13 cellular contexts compared by ENCODE assay signal in the genomic region with DNA sequence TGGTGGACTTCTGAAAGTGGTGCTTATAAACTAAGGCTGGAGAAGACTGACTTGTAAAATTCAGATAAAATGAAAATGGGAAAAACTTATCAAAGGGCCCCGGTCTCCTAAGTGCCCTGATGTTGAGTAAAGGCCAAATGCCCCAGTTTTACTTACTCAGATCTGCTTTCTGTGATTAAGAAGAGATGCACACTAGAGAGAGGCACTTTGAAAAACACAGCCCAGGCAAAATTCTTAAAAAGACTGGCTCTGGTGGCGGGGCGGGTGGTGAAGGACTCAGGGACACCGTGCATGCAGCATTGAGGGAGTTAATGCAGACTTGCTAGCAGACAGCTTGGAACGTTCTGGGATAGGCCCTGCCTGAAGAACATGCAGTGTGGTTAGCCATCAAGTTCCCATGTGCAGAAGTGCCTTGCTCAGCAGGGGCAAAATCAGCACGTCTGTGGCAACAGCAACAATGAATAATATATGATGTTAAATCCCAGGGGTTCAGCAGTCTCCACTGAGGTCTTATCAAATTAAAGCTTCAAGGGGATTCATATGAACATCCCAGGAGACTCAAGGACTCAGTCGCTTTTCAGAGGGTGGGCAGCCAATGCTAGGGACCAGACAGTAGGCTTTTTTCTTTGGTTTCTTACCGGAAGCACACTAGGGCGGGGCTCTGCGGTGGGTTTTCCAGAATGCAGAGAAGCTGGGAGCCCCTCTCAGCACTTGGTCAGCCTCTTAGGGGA.
DNase-seq lines count a peak whose midpoint lies in the region; ATAC-seq and TF ChIP-seq lines count a peak whose summit lies in the region.
"Had no signal": no experiment of that assay in that cellular context is flagged by ENCODE, and none has a peak within 500 bp of the region (broad histone marks: within the 10 kb centered on the region; RNA-seq: fewer than 3 reads in every experiment).

No MANE protein-coding gene starts in this region.

- H3K9me3 Mint-ChIP-seq in CD8-positive, alpha-beta T cell: no peaks in the 10 kb centered on the region
- no peaks in the 10 kb centered on the region for H3K9me3 Mint-ChIP-seq in activated naive CD8-positive, alpha-beta T cell (ENCODE audit: low read depth)

- RAD21 ChIA-PET in HCT116 (lab: Charles Lee; ENCODE audit: low non-redundant PET in 1 of 2, low total read pairs in 2 of 2, uncharacterized antibody in 2 of 2, unreplicated experiment in 2 of 2): no interaction called here

- H2AFZ ChIP-seq in HCT116 (ENCODE audit: low read depth, low read length, poor library complexity, severe bottlenecking): no peak overlapping the region

- H3K9ac ChIP-seq in HCT116 (ENCODE audit: low read length): no peak overlapping the region

- no peaks in the 10 kb centered on the region for H4K20me1 ChIP-seq in HCT116 (ENCODE audit: insufficient read depth)

- TF ChIP-seq POLR2A in HCT116 (IDR thresholded peaks at IDR 0.05; ENCODE audit: borderline replicate concordance, extremely low read depth, insufficient read depth, insufficient read length): no peak

- TF ChIP-seq RAD21 in HCT116 (IDR thresholded peaks at IDR 0.05; ENCODE audit: low read depth): no peak

- H3K4me1 ChIP-seq in CD8-positive, alpha-beta T cell (ENCODE audit: insufficient read depth, low read length): no peaks in the 10 kb centered on the region
- H3K4me1 ChIP-seq in HCT116 (ENCODE audit: control insufficient read depth in 1 of 2, insufficient read depth in 2 of 2, low read length in 2 of 2): no peaks in the 10 kb centered on the region
- no peaks in the 10 kb centered on the region for H3K4me1 ChIP-seq in mucosa of descending colon (ENCODE audit: low read depth)

- intact Hi-C loops in CD8-positive, alpha-beta T cell (cut with DNase I, micrococcal nuclease): loop anchor here in 1 of 2 experiments (5.0 kb wide), 1 partner anchor 432 kb away; no protein-coding TSS in a partner anchor
- intact Hi-C loops in HCT116 (cut with micrococcal nuclease) (no loop called here), mucosa of descending colon (cut with DNase I, micrococcal nuclease) (no loop called here)

- H3K36me3 Mint-ChIP-seq in CD8-positive, alpha-beta T cell: peaks cover 15% of the 10 kb centered on the region
- H3K36me3 Mint-ChIP-seq in activated naive CD8-positive, alpha-beta T cell: peaks cover 4% of the 10 kb centered on the region

- CTCF ChIA-PET in CD8-positive, alpha-beta T cell (lab: Charles Lee): interaction anchor here (0.7 to 1.4 kb wide), 2 partner anchors 27 to 86 kb away, joined by 3 to 6 read pairs; no protein-coding TSS in a partner anchor
- CTCF ChIA-PET in HCT116 (lab: Charles Lee): no interaction called here

- POLR2A ChIA-PET in CD8-positive, alpha-beta T cell (lab: Charles Lee): interaction anchor here (1.0 kb wide), 1 partner anchor 566 kb away, joined by 3 read pairs; no protein-coding TSS in a partner anchor
- POLR2A ChIA-PET in HCT116 (lab: Charles Lee): no interaction called here

- no peaks in the 10 kb centered on the region for H3K36me3 ChIP-seq in CD8-positive, alpha-beta T cell (ENCODE audit: insufficient read depth, low read length)
- H3K36me3 ChIP-seq in HCT116 (ENCODE audit: control insufficient read depth in 1 of 2, insufficient read depth in 2 of 2, low read length in 2 of 2): no peaks in the 10 kb centered on the region
- H3K36me3 ChIP-seq in mucosa of descending colon (ENCODE audit: low read depth): no peaks in the 10 kb centered on the region
- H3K36me3 ChIP-seq: tibial nerve had no signal

- BruUV-seq in HCT116 (replicated peaks; lab: Mats Ljungman, UMichigan): no TSS peak

- H3K79me2 ChIP-seq in HCT116 (ENCODE audit: insufficient read depth, low read length): no peaks in the 10 kb centered on the region

- H3K4me3 ChIP-seq in CD8-positive, alpha-beta T cell (ENCODE audit: low read depth, low read length): peak overlapping the region; percentile 23
- H3K4me3 ChIP-seq in HCT116 (replicated peaks in 1 of 2; ENCODE audit: low read depth in 1 of 2, low read length in 2 of 2): no peak overlapping the region
- no peak overlapping the region for H3K4me3 ChIP-seq in mucosa of descending colon
- H3K4me3 ChIP-seq: tibial nerve had no signal

- ATAC-seq in CD8-positive, alpha-beta T cell: no peak
- ATAC-seq in HCT116 (no peak), mucosa of descending colon (peak; percentile 17), HG03196 (IDR thresholded peaks at IDR 0.05; ENCODE audit: unreplicated experiment) (no peak)

- peak overlapping the region; percentile 76 for H3K4me3 Mint-ChIP-seq in CD8-positive, alpha-beta T cell
- H3K4me3 Mint-ChIP-seq in activated naive CD8-positive, alpha-beta T cell: peak overlapping the region; percentile 93

- no peak overlapping the region for H3K4me2 ChIP-seq in HCT116 (ENCODE audit: low read length)

- no peaks in the 10 kb centered on the region for H3K27me3 Mint-ChIP-seq in CD8-positive, alpha-beta T cell (ENCODE audit: low read depth)
- H3K27me3 Mint-ChIP-seq in activated naive CD8-positive, alpha-beta T cell: no peaks in the 10 kb centered on the region

- no peaks in the 10 kb centered on the region for H3K9me3 ChIP-seq in CD8-positive, alpha-beta T cell (ENCODE audit: low read length)
- H3K9me3 ChIP-seq in HCT116 (ENCODE audit: control insufficient read depth in 1 of 2, insufficient read depth in 1 of 2, low read depth in 1 of 2, low read length in 2 of 2) (no peaks in the 10 kb centered on the region), mucosa of descending colon (no peaks in the 10 kb centered on the region)
- H3K9me3 ChIP-seq: tibial nerve had no signal

- H3K27ac Mint-ChIP-seq in CD8-positive, alpha-beta T cell: peak overlapping the region; percentile 68
- peak overlapping the region; percentile 73 for H3K27ac Mint-ChIP-seq in activated naive CD8-positive, alpha-beta T cell

- H3K9me2 ChIP-seq in HCT116 (ENCODE audit: insufficient read depth): no peaks in the 10 kb centered on the region

- peaks cover 9% of the 10 kb centered on the region for H3K4me1 Mint-ChIP-seq in CD8-positive, alpha-beta T cell (ENCODE audit: low read depth)
- peaks cover 2% of the 10 kb centered on the region for H3K4me1 Mint-ChIP-seq in activated naive CD8-positive, alpha-beta T cell (ENCODE audit: low read depth)

- no peak for DNase-seq in CD8-positive, alpha-beta T cell
- DNase-seq in HCT116 (ENCODE audit: low read depth, low spot score) (no peak), mucosa of descending colon (no peak), NCI-H187 treated with DMSO at 0.1 percent for 48 hours (lab: John Stamatoyannopoulos, UW) (no peak), amygdala (lab: John Stamatoyannopoulos, UW) (no peak), SW 1271 (lab: John Stamatoyannopoulos, UW) (no peak)
- DNase-seq: activated CD8-positive, alpha-beta memory T cell treated with anti-CD3 and anti-CD28 coated beads, Interleukin-2, amount 50 U/mL, for 4 hours; GOT3; NCI-H1436 treated with DMSO at 0.1 percent for 48 hours; stimulated activated CD4-positive, alpha-beta T cell treated with anti-CD3 and anti-CD28 coated beads, Interleukin-1b, Interleukin-23, amount 100 ng/mL, for 48 hours had no signal

- no peaks in the 10 kb centered on the region for H3K27me3 ChIP-seq in CD8-positive, alpha-beta T cell (ENCODE audit: insufficient read depth, low read length)
- peaks cover 98% of the 10 kb centered on the region for H3K27me3 ChIP-seq in HCT116 (ENCODE audit: insufficient read depth, low read length)
- H3K27me3 ChIP-seq: tibial nerve had no signal

- no peak overlapping the region for H3K27ac ChIP-seq in CD8-positive, alpha-beta T cell (ENCODE audit: low read depth, low read length)
- H3K27ac ChIP-seq in HCT116 (ENCODE audit: low read depth, low read length): no peak overlapping the region
- H3K27ac ChIP-seq: tibial nerve had no signal

- TF ChIP-seq CTCF in CD8-positive, alpha-beta T cell (IDR thresholded peaks at IDR 0.05): no peak
- TF ChIP-seq CTCF in HCT116 (IDR thresholded peaks at IDR 0.05 in 2 of 3, conservative IDR thresholded peaks at IDR 0.05 in 1 of 3; ENCODE audit: borderline replicate concordance in 1 of 3, insufficient read depth in 1 of 3, low read depth in 2 of 3, low read length in 2 of 3): no peak
- no peak for TF ChIP-seq CTCF in mucosa of descending colon (IDR thresholded peaks at IDR 0.05)

TF ChIP-seq in HCT116, 20 proteins besides CTCF, POLR2A, EP300 and RAD21:
- TF ChIP-seq ZFX (IDR thresholded peaks at IDR 0.05): no peak
- TF ChIP-seq, protein P1, sequence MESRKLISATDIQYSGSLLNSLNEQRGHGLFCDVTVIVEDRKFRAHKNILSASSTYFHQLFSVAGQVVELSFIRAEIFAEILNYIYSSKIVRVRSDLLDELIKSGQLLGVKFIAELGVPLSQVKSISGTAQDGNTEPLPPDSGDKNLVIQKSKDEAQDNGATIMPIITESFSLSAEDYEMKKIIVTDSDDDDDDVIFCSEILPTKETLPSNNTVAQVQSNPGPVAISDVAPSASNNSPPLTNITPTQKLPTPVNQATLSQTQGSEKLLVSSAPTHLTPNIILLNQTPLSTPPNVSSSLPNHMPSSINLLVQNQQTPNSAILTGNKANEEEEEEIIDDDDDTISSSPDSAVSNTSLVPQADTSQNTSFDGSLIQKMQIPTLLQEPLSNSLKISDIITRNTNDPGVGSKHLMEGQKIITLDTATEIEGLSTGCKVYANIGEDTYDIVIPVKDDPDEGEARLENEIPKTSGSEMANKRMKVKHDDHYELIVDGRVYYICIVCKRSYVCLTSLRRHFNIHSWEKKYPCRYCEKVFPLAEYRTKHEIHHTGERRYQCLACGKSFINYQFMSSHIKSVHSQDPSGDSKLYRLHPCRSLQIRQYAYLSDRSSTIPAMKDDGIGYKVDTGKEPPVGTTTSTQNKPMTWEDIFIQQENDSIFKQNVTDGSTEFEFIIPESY (IDR thresholded peaks at IDR 0.05; ENCODE audit: extremely low read depth, insufficient replicate concordance, low read length): no peak
- 0 out of 2 replicates have a peak, but pooled peaks have one; percentile 38 for TF ChIP-seq EZH2phosphoT487 (IDR thresholded peaks at IDR 0.05; ENCODE audit: borderline replicate concordance)
- TF ChIP-seq ELF1 (IDR thresholded peaks at IDR 0.05; ENCODE audit: borderline replicate concordance, low read depth): no peak
- TF ChIP-seq TCF7L2 (IDR thresholded peaks at IDR 0.05; ENCODE audit: borderline replicate concordance, extremely low read depth, insufficient read depth, insufficient read length): no peak
